Comparison of ENCODE assay signal across 17 cellular contexts in genomic region chr1:168772428-168772827, GRCh38. TPM values are rescaled to one million over a fixed set of nuclear protein-coding genes. Genes with fewer than 3 reads are reported as not detected.
DNase-seq lines count a peak whose midpoint lies in the region; ATAC-seq, FAIRE-seq and TF ChIP-seq lines count a peak whose summit lies in the region.
"Had no signal": no experiment of that assay in that cellular context is flagged by ENCODE, and none has a peak within 500 bp of the region (broad histone marks: within the 10 kb centered on the region; RNA-seq: fewer than 3 reads in every experiment).

No MANE protein-coding gene starts in this region.

- no peak for ATAC-seq in GM19455 (IDR thresholded peaks at IDR 0.05; ENCODE audit: unreplicated experiment)
- ATAC-seq: A549 had no signal

- H3K4me3 ChIP-seq in GM12865 (ENCODE audit: low read depth, low read length) (no peak overlapping the region), fibroblast of villous mesenchyme (ENCODE audit: low read depth, low read length) (no peak overlapping the region), liver (ENCODE audit: low read depth in 1 of 3, low read length in 3 of 3) (no peak overlapping the region), small intestine (ENCODE audit: low read depth in 1 of 2, low read length in 2 of 2) (no peak overlapping the region)
- H3K4me3 ChIP-seq: A549 had no signal

- no peak for FAIRE-seq in small intestine (lab: Jason Lieb, UNC)
- FAIRE-seq: A549, G401.6, H1, HTR-8/SVneo had no signal

- H3K27me3 ChIP-seq in liver (ENCODE audit: control insufficient read depth in 4 of 4, insufficient read depth in 4 of 4, low read length in 3 of 4): no peaks in the 10 kb centered on the region
- H3K27me3 ChIP-seq in small intestine (ENCODE audit: control insufficient read depth in 2 of 2, insufficient read depth in 2 of 2, low read length in 2 of 2): no peaks in the 10 kb centered on the region

- TF ChIP-seq RAD21 in liver (IDR thresholded peaks at IDR 0.05): peak; percentile 58 to 60

- H3K36me3 ChIP-seq in liver (ENCODE audit: control insufficient read depth in 4 of 4, insufficient read depth in 3 of 4, low read depth in 1 of 4, low read length in 3 of 4): no peaks in the 10 kb centered on the region
- H3K36me3 ChIP-seq in small intestine (ENCODE audit: control insufficient read depth in 2 of 2, insufficient read depth in 2 of 2, low read length in 2 of 2): no peaks in the 10 kb centered on the region

- peak overlapping the region; percentile 55 for H3K27ac ChIP-seq in liver (ENCODE audit: low read depth in 1 of 2, low read length in 2 of 2)
- no peak overlapping the region for H3K27ac ChIP-seq in small intestine (ENCODE audit: low read depth in 1 of 2, low read length in 1 of 2)
- H3K27ac ChIP-seq: 22Rv1, A549, C4-2B had no signal

- peak; percentile 22 for DNase-seq in GM12865 (ENCODE audit: low read depth)
- peak; percentile 51 for DNase-seq in fibroblast of villous mesenchyme (ENCODE audit: low read depth)
- peak; percentile 21 for DNase-seq in small intestine
- DNase-seq in HuH-7.5 (ENCODE audit: low spot score): no peak
- no peak for DNase-seq in superior temporal gyrus (ENCODE audit: extremely low spot score)
- DNase-seq: AML-193; Caco-2; CD4-positive, alpha-beta T cell; H9 had no signal

- peaks cover 3 to 28% (median 19%) of the 10 kb centered on the region in 4 donors for H3K4me1 ChIP-seq in liver (ENCODE audit: control insufficient read depth in 4 of 4, insufficient read depth in 4 of 4, low read length in 3 of 4)
- H3K4me1 ChIP-seq in small intestine (ENCODE audit: control insufficient read depth in 2 of 2, insufficient read depth in 1 of 2, low read depth in 1 of 2, low read length in 1 of 2): no peaks in the 10 kb centered on the region
- H3K4me1 ChIP-seq: A549 had no signal

- no peaks in the 10 kb centered on the region for H3K9me3 ChIP-seq in liver (ENCODE audit: control insufficient read depth in 4 of 4, low read length in 3 of 4)
- no peaks in the 10 kb centered on the region for H3K9me3 ChIP-seq in small intestine (ENCODE audit: control insufficient read depth, low read depth)
- H3K9me3 ChIP-seq: A549, Caco-2 had no signal

- TF ChIP-seq CTCF in GM12865 (IDR thresholded peaks at IDR 0.05; ENCODE audit: insufficient read depth, low read depth, low read length, missing control alignments) (no peak), fibroblast of villous mesenchyme (IDR thresholded peaks at IDR 0.05; ENCODE audit: insufficient read depth, low read depth, low read length) (no peak), liver (IDR thresholded peaks at IDR 0.05; ENCODE audit: low read depth, low read length, missing input control) (no peak)

- WGBS in liver: 30% methylated on average over 1 of the region's 1 CpG
- 31 to 56% (median 40%) methylated on average over 1 of the region's 1 CpG for WGBS in small intestine, 3 donors

- no peak overlapping the region for H3K9ac ChIP-seq in liver (ENCODE audit: low read depth in 1 of 2, low read length in 2 of 2)

TF ChIP-seq in liver, 16 proteins besides CTCF, POLR2A, EP300 and RAD21:
- TF ChIP-seq EGR1 (IDR thresholded peaks at IDR 0.05; ENCODE audit: low read depth in 2 of 2) (peak in 1 of 2 donors; percentile 43), JUND (IDR thresholded peaks at IDR 0.05) (peak in 1 of 2 donors; percentile 67), NR2F2 (IDR thresholded peaks at IDR 0.05) (no peak), YY1 (IDR thresholded peaks at IDR 0.05) (peak; percentile 74), ATF3 (IDR thresholded peaks at IDR 0.05) (no peak), HNF4A (conservative IDR thresholded peaks at IDR 0.05) (peak; percentile 80 to 93), REST (IDR thresholded peaks at IDR 0.05) (peak; percentile 67), FOXA2 (IDR thresholded peaks at IDR 0.05) (peak; percentile 61), TAF1 (conservative IDR thresholded peaks at IDR 0.05) (no peak), HNF4G (IDR thresholded peaks at IDR 0.05) (peak; percentile 19), RXRA (IDR thresholded peaks at IDR 0.05) (peak; percentile 66 to 89), GABPA (IDR thresholded peaks at IDR 0.05 in 1 of 2, conservative IDR thresholded peaks at IDR 0.05 in 1 of 2) (peak in 1 of 2 donors; percentile 16), ZBTB33 (IDR thresholded peaks at IDR 0.05) (peak; percentile 33), MAX (IDR thresholded peaks at IDR 0.05) (peak; percentile 83), FOXA1 (IDR thresholded peaks at IDR 0.05) (no peak), SP1 (IDR thresholded peaks at IDR 0.05) (peak; percentile 68)

RNA-seq across cellular contexts. Expression of gene DPT, which starts 43.4 kb away (rescaled TPM):
- 0.32 and 1.7 TPM in 2 replicates for total RNA-seq in fibroblast of villous mesenchyme
- total RNA-seq in liver: 1 to 10 TPM in 1 of 2 donors, under 1 TPM in 1; 0.42 to 4.6 TPM
- 1 to 10 TPM; 1.3 to 5.0 TPM for polyA plus RNA-seq in liver
- polyA plus RNA-seq in small intestine: 10 to 100 TPM in 1 of 3 donors, 1 to 10 TPM in 1, under 1 TPM in 1; 0.89 to 42.3 (median 2.7) TPM
- total RNA-seq: Caco-2; CD4-positive, alpha-beta T cell; H1; H9 had no signal
- polyA plus RNA-seq: A549, H1 had no signal

Comparison
In these comparisons a context has a peak if more than half of its experiments do, and no peak if none do; other contexts are left out.
1. DNase-seq: peak in GM12865 (single experiment), fibroblast of villous mesenchyme (single experiment) and small intestine (single experiment); none in HuH-7.5 (single experiment) and superior temporal gyrus (single experiment).
2. H3K27ac ChIP-seq: peak in liver (2 of 2); none in small intestine (0 of 2).